ENCODE assay signal across 10 cellular contexts in the genomic region with DNA sequence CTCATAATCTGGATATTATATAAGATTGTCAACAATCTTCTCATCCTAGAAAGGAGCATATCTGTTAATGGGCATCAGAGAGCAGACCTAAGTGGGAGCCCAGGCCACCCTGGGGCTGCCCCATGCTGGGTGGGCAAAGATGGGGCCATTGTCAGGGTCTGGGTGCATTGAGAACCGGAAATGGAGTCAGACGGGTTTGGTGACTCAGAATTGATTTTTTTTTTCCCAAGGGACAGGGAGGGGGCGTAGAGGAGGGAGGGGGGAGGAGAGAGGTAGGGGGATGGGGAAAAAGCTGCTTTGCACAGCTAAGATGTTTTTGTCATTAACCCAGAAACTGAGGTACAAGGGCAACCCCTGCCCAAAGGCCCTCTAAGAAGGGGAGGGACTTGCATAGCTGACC. TPM values are rescaled to one million over a fixed set of nuclear protein-coding genes. Genes with fewer than 3 reads are reported as not detected.
DNase-seq lines count a peak whose midpoint lies in the region; ATAC-seq and TF ChIP-seq lines count a peak whose summit lies in the region.
"Had no signal": no experiment of that assay in that cellular context is flagged by ENCODE, and none has a peak within 500 bp of the region (broad histone marks: within the 10 kb centered on the region; RNA-seq: fewer than 3 reads in every experiment).

No MANE protein-coding gene starts in this region.

- H3K27me3 ChIP-seq in Panc1 (ENCODE audit: control insufficient read depth, insufficient read depth, low read length), result no peaks in the 10 kb centered on the region

- intact Hi-C loops in activated CD4-positive, alpha-beta T cell treated with anti-CD3 and anti-CD28 coated beads, Interleukin-2, amount 10 ng/mL, durations not matched to agents 24 days and 14 days (cut with micrococcal nuclease), result loop anchor here (10.0 kb wide), 1 partner anchor 370 kb away; a partner anchor contains a TSS
- intact Hi-C loops in Panc1 (cut with micrococcal nuclease; ENCODE audit: unreplicated experiment), result no loop called here

- TF ChIP-seq CTCF in Panc1 (IDR thresholded peaks at IDR 0.05) (no peak), epithelial cell of esophagus (IDR thresholded peaks at IDR 0.05; ENCODE audit: insufficient read depth, low read depth, low read length, missing control alignments) (no peak)

- POLR2A ChIA-PET in Panc1 (lab: Charles Lee), result no interaction called here

- peaks cover 36% of the 10 kb centered on the region for H3K4me1 Mint-ChIP-seq in activated CD4-positive, alpha-beta T cell treated with anti-CD3 and anti-CD28 coated beads, Interleukin-2, amount 10 ng/mL, durations not matched to agents 24 days and 14 days

- CTCF ChIA-PET in Panc1 (lab: Charles Lee), result interaction anchor here (1.3 kb wide), 1 partner anchor 9 kb away, joined by 3 read pairs; a partner anchor contains a TSS

- H3K36me3 ChIP-seq in Panc1 (ENCODE audit: control insufficient read depth, insufficient read depth, low read length), result no peaks in the 10 kb centered on the region

- H3K4me3 ChIP-seq in Panc1 (ENCODE audit: low read depth in 2 of 2, low read length in 2 of 2) (peak overlapping the region; percentile 69 to 81), epithelial cell of esophagus (ENCODE audit: low read length) (peak overlapping the region; percentile 91), skin epidermis (peak overlapping the region in 5 of 7 experiments; percentile 56 to 63 (median 59))

- DNase-seq in activated CD4-positive, alpha-beta T cell treated with anti-CD3 and anti-CD28 coated beads, Interleukin-2, amount 10 ng/mL, durations not matched to agents 24 days and 14 days, result no peak
- DNase-seq in activated CD4-positive, alpha-beta T cell treated with anti-CD3 and anti-CD28 coated beads, Interleukin-2, amount 50 U/mL, for 4 hours, result no peak
- DNase-seq in Panc1 (ENCODE audit: low read depth, low spot score) (no peak), epithelial cell of esophagus (ENCODE audit: low read depth) (no peak), pons (ENCODE audit: low spot score) (no peak)
- DNase-seq: DMS 273 treated with DMSO at 0.1 percent for 48 hours, mucosa of descending colon had no signal

- peak overlapping the region; percentile 98 for H3K27ac Mint-ChIP-seq in activated CD4-positive, alpha-beta T cell treated with anti-CD3 and anti-CD28 coated beads, Interleukin-2, amount 10 ng/mL, durations not matched to agents 24 days and 14 days

- H3K9me3 ChIP-seq in Panc1 (ENCODE audit: control insufficient read depth, insufficient read depth, low read depth, low read length), result no peaks in the 10 kb centered on the region
- H3K9me3 ChIP-seq: mucosa of descending colon had no signal

- peaks cover 13% of the 10 kb centered on the region for H3K27me3 Mint-ChIP-seq in activated CD4-positive, alpha-beta T cell treated with anti-CD3 and anti-CD28 coated beads, Interleukin-2, amount 10 ng/mL, durations not matched to agents 24 days and 14 days

- peaks cover 18% of the 10 kb centered on the region for H3K36me3 Mint-ChIP-seq in activated CD4-positive, alpha-beta T cell treated with anti-CD3 and anti-CD28 coated beads, Interleukin-2, amount 10 ng/mL, durations not matched to agents 24 days and 14 days (ENCODE audit: low read depth)

- ATAC-seq in Panc1, result no peak
- no peak for ATAC-seq in GM21786 (IDR thresholded peaks at IDR 0.05; ENCODE audit: unreplicated experiment)
- ATAC-seq in GM21576 (IDR thresholded peaks at IDR 0.05; ENCODE audit: unreplicated experiment), result no peak
- ATAC-seq: mucosa of descending colon had no signal

- H3K27ac ChIP-seq in Panc1 (ENCODE audit: low read length) (peak overlapping the region; percentile 70; the same call in 1 of the 2 replicates), skin epidermis (no peak overlapping the region)

- in situ Hi-C loops in Panc1 (cut with HindIII; ENCODE audit: low pct_unique_long_range_greater_than_20kb, low sequenced_read_pairs), result no loop called here

- H3K9me3 Mint-ChIP-seq in activated CD4-positive, alpha-beta T cell treated with anti-CD3 and anti-CD28 coated beads, Interleukin-2, amount 10 ng/mL, durations not matched to agents 24 days and 14 days, result no peaks in the 10 kb centered on the region

- peaks cover 3% of the 10 kb centered on the region; the same call in 1 of the 2 replicates for H3K4me1 ChIP-seq in Panc1 (ENCODE audit: control insufficient read depth, insufficient read depth, low read length)

- peak overlapping the region; percentile 99 for H3K4me3 Mint-ChIP-seq in activated CD4-positive, alpha-beta T cell treated with anti-CD3 and anti-CD28 coated beads, Interleukin-2, amount 10 ng/mL, durations not matched to agents 24 days and 14 days

- BruUV-seq in Panc1 (replicated peaks; lab: Mats Ljungman, UMichigan), result no TSS peak

RNA-seq across cellular contexts. Expression of a gene that starts 1.3 kb away (rescaled TPM):
- total RNA-seq in activated CD4-positive, alpha-beta T cell treated with anti-CD3 and anti-CD28 coated beads, Interleukin-2, amount 10 ng/mL, durations not matched to agents 24 days and 14 days, result 15.1 and 15.6 TPM in 2 replicates
- total RNA-seq in Panc1 (2021; ENCODE audit: unreplicated experiment), result 4.9 TPM
- 5.5 TPM for polyA plus RNA-seq in Panc1 (2012; ENCODE audit: insufficient read length)

RNA-seq across cellular contexts. Expression of a gene that starts 8.9 kb away (rescaled TPM):
- 11.3 and 13.1 TPM in 2 replicates for total RNA-seq in activated CD4-positive, alpha-beta T cell treated with anti-CD3 and anti-CD28 coated beads, Interleukin-2, amount 10 ng/mL, durations not matched to agents 24 days and 14 days
- total RNA-seq in Panc1 (2021; ENCODE audit: unreplicated experiment), result 4.5 TPM
- polyA plus RNA-seq in Panc1 (2012; ENCODE audit: insufficient read length), result 3.0 TPM

RNA-seq across cellular contexts. Expression of a gene that starts 18.7 kb away (rescaled TPM):
- total RNA-seq in activated CD4-positive, alpha-beta T cell treated with anti-CD3 and anti-CD28 coated beads, Interleukin-2, amount 10 ng/mL, durations not matched to agents 24 days and 14 days, result 0.07 TPM in 1 of 2 replicates, not detected in the other
- total RNA-seq in Panc1 (2021; ENCODE audit: unreplicated experiment), result 0.74 TPM
- polyA plus RNA-seq in Panc1 (2012; ENCODE audit: insufficient read length), result 0.40 TPM

RNA-seq across cellular contexts. Expression of a gene that starts 24.5 kb away (rescaled TPM):
- 1.1 TPM in 2 replicates for total RNA-seq in activated CD4-positive, alpha-beta T cell treated with anti-CD3 and anti-CD28 coated beads, Interleukin-2, amount 10 ng/mL, durations not matched to agents 24 days and 14 days
- total RNA-seq in Panc1 (2021; ENCODE audit: unreplicated experiment), result 0.64 TPM
- 0.69 TPM for polyA plus RNA-seq in Panc1 (2012; ENCODE audit: insufficient read length)

RNA-seq across cellular contexts. Expression of a gene that starts 54.7 kb away (rescaled TPM):
- total RNA-seq in activated CD4-positive, alpha-beta T cell treated with anti-CD3 and anti-CD28 coated beads, Interleukin-2, amount 10 ng/mL, durations not matched to agents 24 days and 14 days, result 0.14 TPM in 1 of 2 replicates, not detected in the other
- not detected for total RNA-seq in Panc1 (2021; ENCODE audit: unreplicated experiment)
- not detected for polyA plus RNA-seq in Panc1 (2012; ENCODE audit: insufficient read length)
